Comparison of ENCODE assay signal across 1 cellular context in the genomic region with DNA sequence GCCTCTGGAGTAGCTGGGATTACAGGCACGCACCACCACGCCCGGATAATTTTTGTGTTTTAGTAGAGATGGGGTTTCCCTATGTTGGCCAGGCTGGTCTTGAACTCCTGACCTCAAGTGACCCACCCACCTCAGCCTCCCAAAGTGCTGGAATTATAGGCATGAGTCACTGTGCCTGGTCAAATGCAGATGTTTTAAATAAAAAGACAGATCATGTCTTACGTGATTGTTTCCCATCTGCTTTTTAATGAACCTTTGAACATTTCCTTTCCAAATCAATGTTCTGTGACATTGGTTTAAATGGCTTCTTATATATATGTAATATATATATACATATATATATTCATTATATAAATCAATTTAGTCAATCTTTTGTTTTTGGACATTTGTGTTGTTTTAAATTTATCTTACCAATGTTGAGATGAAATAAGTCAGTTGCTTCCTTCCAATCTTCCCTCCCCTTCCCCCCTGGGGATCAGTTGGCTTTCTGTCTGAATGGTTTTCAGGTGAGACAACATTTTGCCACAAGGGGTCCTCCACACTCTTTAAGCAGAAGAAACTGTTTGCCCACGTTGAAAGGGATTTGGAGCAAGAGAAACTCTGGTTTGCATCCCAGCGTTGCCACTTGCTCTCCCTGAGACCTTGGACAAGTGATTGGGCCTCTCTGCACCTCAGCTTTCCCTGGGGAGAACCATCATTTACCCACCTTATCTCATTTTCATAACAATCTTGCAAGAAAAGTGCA.
A peak's percentile ranks its signal among the peaks of the same experiment; 100 is the strongest.
TF ChIP-seq lines count a peak whose summit lies in the region.

No MANE protein-coding gene starts in this region.

TF ChIP-seq in GM12878, 131 proteins besides CTCF, POLR2A, EP300 and RAD21:
- TF ChIP-seq NRF1 (conservative IDR thresholded peaks at IDR 0.05; ENCODE audit: low read depth, low read length) (no peak), SMC3 (IDR thresholded peaks at IDR 0.05; ENCODE audit: borderline replicate concordance, low read length) (peak; percentile 16; the same call in 1 of the 2 replicates)
TF ChIP-seq in GM12878: peak in this region for 1.
